In genomic region chr12:6689000-6689882, GRCh38 we compare ENCODE assay signal across 1 cellular context.
TF ChIP-seq lines count a peak whose summit lies in the region.

ZNF384 (minus strand) TSS chr12:6689375; CDS start chr12:6679520, 9,855 bp downstream.

TF ChIP-seq in HCT116, 20 proteins besides CTCF, POLR2A, EP300 and RAD21 (continued from another document):
- TF ChIP-seq YY1 (IDR thresholded peaks at IDR 0.05; ENCODE audit: extremely low read depth, insufficient replicate concordance, low read depth, low read length) (peak; percentile 76), POLR2AphosphoS5 (IDR thresholded peaks at IDR 0.05; ENCODE audit: low read depth, low read length) (peak; percentile 93), MAX (IDR thresholded peaks at IDR 0.05) (peak; percentile 92), SRF (IDR thresholded peaks at IDR 0.05; ENCODE audit: low read depth) (peak; percentile 94), ZNF274 (IDR thresholded peaks at IDR 0.05; ENCODE audit: low read depth, low read length) (no peak), EZH2 (IDR thresholded peaks at IDR 0.05) (no peak), TCF7L2 (IDR thresholded peaks at IDR 0.05; ENCODE audit: borderline replicate concordance, extremely low read depth, insufficient read depth, insufficient read length) (peak; percentile 12), EZH2phosphoT487 (IDR thresholded peaks at IDR 0.05; ENCODE audit: borderline replicate concordance) (no peak), FOSL1 (IDR thresholded peaks at IDR 0.05; ENCODE audit: low read depth) (no peak), EGR1 (IDR thresholded peaks at IDR 0.05; ENCODE audit: low read depth) (peak; percentile 87), ELF1 (IDR thresholded peaks at IDR 0.05; ENCODE audit: borderline replicate concordance, low read depth) (peak; percentile 99), REST (IDR thresholded peaks at IDR 0.05; ENCODE audit: low read depth) (no peak), ZFX (IDR thresholded peaks at IDR 0.05) (no peak), SIN3A (IDR thresholded peaks at IDR 0.05; ENCODE audit: low read depth) (peak; percentile 46)
